ENCODE assay signal across 28 cellular contexts in the genomic region with DNA sequence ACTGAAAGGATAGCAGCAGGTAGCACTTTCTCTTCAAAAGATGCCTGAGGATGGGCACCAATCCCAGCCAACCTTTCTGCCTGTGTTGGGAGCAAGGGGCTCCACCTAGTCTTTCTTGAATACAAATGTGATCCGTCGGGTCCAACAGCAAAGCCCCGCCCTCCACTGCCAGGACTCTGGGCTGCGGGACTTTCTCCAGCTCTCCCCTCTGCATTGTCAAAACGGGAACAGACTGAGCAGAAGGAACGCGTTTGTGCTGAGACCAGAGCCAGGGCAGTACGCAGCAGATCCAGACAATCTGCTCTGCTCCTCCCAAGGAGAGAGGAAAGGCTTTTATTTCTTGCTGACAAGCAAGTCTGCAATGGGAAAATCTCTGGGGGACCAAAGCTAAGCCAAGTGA.
A peak's percentile ranks its signal among the peaks of the same experiment; 100 is the strongest.
DNase-seq lines count a peak whose midpoint lies in the region; ATAC-seq and TF ChIP-seq lines count a peak whose summit lies in the region.
"Had no signal": no experiment of that assay in that cellular context is flagged by ENCODE, and none has a peak within 500 bp of the region (broad histone marks: within the 10 kb centered on the region; RNA-seq: fewer than 3 reads in every experiment).

No MANE protein-coding gene starts in this region.

- no peak for TF ChIP-seq POLR2A in esophagus muscularis mucosa (IDR thresholded peaks at IDR 0.05; ENCODE audit: low read depth)

- intact Hi-C loops in esophagus muscularis mucosa (cut with DNase I), result no loop called here

- H3K9me2 ChIP-seq in neural cell (ENCODE audit: insufficient read depth, low read length), result no peaks in the 10 kb centered on the region

- TF ChIP-seq CTCF in glutamatergic neuron (IDR thresholded peaks at IDR 0.05; ENCODE audit: partially characterized antibody, unreplicated experiment), result no peak
- TF ChIP-seq CTCF in neural cell (IDR thresholded peaks at IDR 0.05; ENCODE audit: poor library complexity, severe bottlenecking), result no peak
- TF ChIP-seq CTCF in esophagus muscularis mucosa (IDR thresholded peaks at IDR 0.05), result no peak

- no peaks in the 10 kb centered on the region for H3K79me2 ChIP-seq in neural cell (replicated peaks; ENCODE audit: insufficient read depth, low read length)

- no peak for TF ChIP-seq RAD21 in neural cell (conservative IDR thresholded peaks at IDR 0.05)

- peak overlapping the region; percentile 59 for H3K27ac Mint-ChIP-seq in glutamatergic neuron (ENCODE audit: unreplicated experiment)
- H3K27ac Mint-ChIP-seq: activated CD4-positive, alpha-beta T cell treated with anti-CD3 and anti-CD28 coated beads, Interleukin-2, amount 10 ng/mL, durations not matched to agents 24 days and 14 days; immature natural killer cell; natural killer cell had no signal

- H3K4me1 ChIP-seq in esophagus muscularis mucosa, result peaks cover 3 to 22% (median 16%) of the 10 kb centered on the region in 4 donors
- H3K4me1 ChIP-seq: A549, breast epithelium, pancreas had no signal

- peak overlapping the region; percentile 38 for H3K4me3 Mint-ChIP-seq in glutamatergic neuron (ENCODE audit: unreplicated experiment)
- H3K4me3 Mint-ChIP-seq: activated CD4-positive, alpha-beta T cell treated with anti-CD3 and anti-CD28 coated beads, Interleukin-2, amount 10 ng/mL, durations not matched to agents 24 days and 14 days; immature natural killer cell; natural killer cell had no signal

- H3K9ac ChIP-seq in neural cell (ENCODE audit: low read length), result peak overlapping the region; percentile 29

- no peak overlapping the region for H3K27ac ChIP-seq in neural cell (ENCODE audit: low read length)
- H3K27ac ChIP-seq in esophagus muscularis mucosa (replicated peaks in 1 of 4), result no peak overlapping the region
- H3K27ac ChIP-seq: A549, breast epithelium, left ventricle myocardium inferior, pancreas, sigmoid colon, VCaP had no signal

- no peak overlapping the region for H2AFZ ChIP-seq in neural cell (ENCODE audit: low read depth, low read length)

- H3K36me3 ChIP-seq in neural cell (ENCODE audit: insufficient read depth, low read length) (no peaks in the 10 kb centered on the region), esophagus muscularis mucosa (no peaks in the 10 kb centered on the region)
- H3K36me3 ChIP-seq: breast epithelium, left ventricle myocardium inferior, pancreas, sigmoid colon had no signal

- H3F3A ChIP-seq in neural cell (ENCODE audit: insufficient read depth, low read length, poor library complexity, severe bottlenecking), result no peaks in the 10 kb centered on the region

- H3K9me3 Mint-ChIP-seq in glutamatergic neuron (ENCODE audit: unreplicated experiment), result peaks cover 4% of the 10 kb centered on the region
- H3K9me3 Mint-ChIP-seq: activated CD4-positive, alpha-beta T cell treated with anti-CD3 and anti-CD28 coated beads, Interleukin-2, amount 10 ng/mL, durations not matched to agents 24 days and 14 days; natural killer cell had no signal

- peak; percentile 35 for DNase-seq in Ammon's horn (ENCODE audit: low spot score)
- DNase-seq in astrocyte of the hippocampus (ENCODE audit: low read depth, low spot score), result peak; percentile 27
- peak; percentile 28 for DNase-seq in glutamatergic neuron
- DNase-seq in dedifferentiated amniotic fluid mesenchymal stem cell (ENCODE audit: extremely low spot score), result no peak
- DNase-seq in esophagus muscularis mucosa (ENCODE audit: extremely low spot score), result no peak
- DNase-seq: activated CD4-positive, alpha-beta T cell treated with anti-CD3 and anti-CD28 coated beads, Interleukin-2, amount 10 ng/mL, durations not matched to agents 24 days and 14 days; activated naive CD4-positive, alpha-beta T cell treated with Interleukin-2 at 50 U/mL for 16 hours; activated T-cell treated with anti-CD3 and anti-CD28 coated beads, Interleukin-2, amount 50 U/mL, for 48 hours; cortex of kidney; DMS79 treated with DMSO at 0.1 percent for 48 hours; immature natural killer cell; Kasumi-1; left ventricle myocardium inferior; midbrain; MV-4-11; natural killer cell; NCI-H146; NCI-H82; OCI-M1; pancreas; sigmoid colon had no signal

- H4K20me1 ChIP-seq in neural cell (ENCODE audit: insufficient read depth), result no peaks in the 10 kb centered on the region

- peaks cover 5% of the 10 kb centered on the region for H3K36me3 Mint-ChIP-seq in glutamatergic neuron (ENCODE audit: unreplicated experiment)
- H3K36me3 Mint-ChIP-seq: immature natural killer cell, natural killer cell had no signal

- H3K4me1 Mint-ChIP-seq in glutamatergic neuron (ENCODE audit: low read depth, unreplicated experiment), result peaks cover 30% of the 10 kb centered on the region
- H3K4me1 Mint-ChIP-seq: immature natural killer cell, natural killer cell had no signal

- peaks cover 2% of the 10 kb centered on the region for H3K27me3 Mint-ChIP-seq in glutamatergic neuron (ENCODE audit: unreplicated experiment)

- H3K4me2 ChIP-seq in neural cell (ENCODE audit: low read length), result no peak overlapping the region
- H3K4me2 ChIP-seq: A549 had no signal

- no peak for ATAC-seq in GM18511 (IDR thresholded peaks at IDR 0.05; ENCODE audit: unreplicated experiment)
- ATAC-seq in HG02678 (IDR thresholded peaks at IDR 0.05; ENCODE audit: unreplicated experiment), result no peak
- ATAC-seq: A549, natural killer cell, SK-N-SH treated with all-trans-retinoic acid at 6 μM for 48 hours had no signal

- 6% methylated on average over 8 of the region's 8 CpGs for WGBS in esophagus muscularis mucosa

- TF ChIP-seq EP300 in neural cell (conservative IDR thresholded peaks at IDR 0.05; ENCODE audit: poor library complexity, severe bottlenecking), result no peak
- no peak for TF ChIP-seq EP300 in esophagus muscularis mucosa (IDR thresholded peaks at IDR 0.05)

- H3K27me3 ChIP-seq in neural cell (ENCODE audit: insufficient read depth, low read depth, low read length) (no peaks in the 10 kb centered on the region), esophagus muscularis mucosa (peaks cover 0 to 19% (median 2%) of the 10 kb centered on the region in 4 donors)
- H3K27me3 ChIP-seq: pancreas, sigmoid colon had no signal

- H3K9me3 ChIP-seq in neural cell (ENCODE audit: low read length) (no peaks in the 10 kb centered on the region), esophagus muscularis mucosa (no peaks in the 10 kb centered on the region)
- H3K9me3 ChIP-seq: A549, breast epithelium, left ventricle myocardium inferior, pancreas, sigmoid colon had no signal

- H3K4me3 ChIP-seq in neural cell (ENCODE audit: low read length) (peak overlapping the region; percentile 30), esophagus muscularis mucosa (peak overlapping the region in 1 of 4 donors; percentile 16)
- H3K4me3 ChIP-seq: A549, left ventricle myocardium inferior, pancreas, sigmoid colon had no signal

TF ChIP-seq in neural cell, 6 proteins besides CTCF, POLR2A, EP300 and RAD21:
- TF ChIP-seq POLR2AphosphoS5 (IDR thresholded peaks at IDR 0.05), result no peak
- no peak for TF ChIP-seq TAF1 (IDR thresholded peaks at IDR 0.05; ENCODE audit: low read depth)
- no peak for TF ChIP-seq MXI1 (conservative IDR thresholded peaks at IDR 0.05; ENCODE audit: poor library complexity, severe bottlenecking)
- no peak for TF ChIP-seq SMC3 (conservative IDR thresholded peaks at IDR 0.05; ENCODE audit: poor library complexity)
- no peak for TF ChIP-seq EZH2 (IDR thresholded peaks at IDR 0.05; ENCODE audit: borderline replicate concordance, insufficient read depth, low read length, poor library complexity, severe bottlenecking)
- TF ChIP-seq, protein P1, sequence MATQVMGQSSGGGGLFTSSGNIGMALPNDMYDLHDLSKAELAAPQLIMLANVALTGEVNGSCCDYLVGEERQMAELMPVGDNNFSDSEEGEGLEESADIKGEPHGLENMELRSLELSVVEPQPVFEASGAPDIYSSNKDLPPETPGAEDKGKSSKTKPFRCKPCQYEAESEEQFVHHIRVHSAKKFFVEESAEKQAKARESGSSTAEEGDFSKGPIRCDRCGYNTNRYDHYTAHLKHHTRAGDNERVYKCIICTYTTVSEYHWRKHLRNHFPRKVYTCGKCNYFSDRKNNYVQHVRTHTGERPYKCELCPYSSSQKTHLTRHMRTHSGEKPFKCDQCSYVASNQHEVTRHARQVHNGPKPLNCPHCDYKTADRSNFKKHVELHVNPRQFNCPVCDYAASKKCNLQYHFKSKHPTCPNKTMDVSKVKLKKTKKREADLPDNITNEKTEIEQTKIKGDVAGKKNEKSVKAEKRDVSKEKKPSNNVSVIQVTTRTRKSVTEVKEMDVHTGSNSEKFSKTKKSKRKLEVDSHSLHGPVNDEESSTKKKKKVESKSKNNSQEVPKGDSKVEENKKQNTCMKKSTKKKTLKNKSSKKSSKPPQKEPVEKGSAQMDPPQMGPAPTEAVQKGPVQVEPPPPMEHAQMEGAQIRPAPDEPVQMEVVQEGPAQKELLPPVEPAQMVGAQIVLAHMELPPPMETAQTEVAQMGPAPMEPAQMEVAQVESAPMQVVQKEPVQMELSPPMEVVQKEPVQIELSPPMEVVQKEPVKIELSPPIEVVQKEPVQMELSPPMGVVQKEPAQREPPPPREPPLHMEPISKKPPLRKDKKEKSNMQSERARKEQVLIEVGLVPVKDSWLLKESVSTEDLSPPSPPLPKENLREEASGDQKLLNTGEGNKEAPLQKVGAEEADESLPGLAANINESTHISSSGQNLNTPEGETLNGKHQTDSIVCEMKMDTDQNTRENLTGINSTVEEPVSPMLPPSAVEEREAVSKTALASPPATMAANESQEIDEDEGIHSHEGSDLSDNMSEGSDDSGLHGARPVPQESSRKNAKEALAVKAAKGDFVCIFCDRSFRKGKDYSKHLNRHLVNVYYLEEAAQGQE (IDR thresholded peaks at IDR 0.05; ENCODE audit: borderline replicate concordance), result no peak

Comparison
In these comparisons a context has a peak if more than half of its experiments do, and no peak if none do; other contexts are left out.
1. DNase-seq: peak in Ammon's horn (single experiment), astrocyte of the hippocampus (single experiment) and glutamatergic neuron (single experiment); none in dedifferentiated amniotic fluid mesenchymal stem cell (single experiment) and esophagus muscularis mucosa (single experiment).